ENCODE assay signal across 28 cellular contexts in genomic region chr19:41288898-41289505, GRCh38. TPM values are rescaled to one million over a fixed set of nuclear protein-coding genes. Genes with fewer than 3 reads are reported as not detected.
DNase-seq lines count a peak whose midpoint lies in the region; ATAC-seq, FAIRE-seq and TF ChIP-seq lines count a peak whose summit lies in the region.
"Had no signal": no experiment of that assay in that cellular context is flagged by ENCODE, and none has a peak within 500 bp of the region (broad histone marks: within the 10 kb centered on the region; RNA-seq: fewer than 3 reads in every experiment).

No MANE protein-coding gene starts in this region.

- ATAC-seq in activated CD8-positive, alpha-beta T cell treated with anti-CD3 and anti-CD28 coated beads for 36 hours: no peak
- no peak for ATAC-seq in activated CD8-positive, alpha-beta T cell treated with anti-CD3 and anti-CD28 coated beads, Interleukin-2, amount 10 ng/mL, durations not matched to agents 7 days and 5 days
- ATAC-seq in GM23338 (peak; percentile 59), PC-3 (no peak)
- ATAC-seq in naive thymus-derived CD4-positive, alpha-beta T cell: no peak
- ATAC-seq: activated CD8-positive, alpha-beta memory T cell treated with anti-CD3 and anti-CD28 coated beads, Interleukin-2, amount 10 ng/mL, durations not matched to agents 7 days and 5 days; gastroesophageal sphincter; HepG2; left lung; stimulated activated naive CD8-positive, alpha-beta T cell treated with anti-CD3 and anti-CD28 coated beads, Interleukin-15, amount 100 ng/mL, for 72 hours had no signal

- H3K27ac Mint-ChIP-seq in activated CD8-positive, alpha-beta T cell treated with anti-CD3 and anti-CD28 coated beads for 36 hours: peak overlapping the region; percentile 38
- no peak overlapping the region for H3K27ac Mint-ChIP-seq in activated CD8-positive, alpha-beta T cell treated with anti-CD3 and anti-CD28 coated beads, Interleukin-2, amount 10 ng/mL, durations not matched to agents 7 days and 5 days
- peak overlapping the region; percentile 81 for H3K27ac Mint-ChIP-seq in GM23338
- peak overlapping the region; percentile 62 for H3K27ac Mint-ChIP-seq in astrocyte (ENCODE audit: unreplicated experiment)
- peak overlapping the region in 6 of 9 donors; percentile 8 to 61 (median 48) for H3K27ac Mint-ChIP-seq in naive thymus-derived CD4-positive, alpha-beta T cell
- H3K27ac Mint-ChIP-seq: activated CD8-positive, alpha-beta memory T cell treated with anti-CD3 and anti-CD28 coated beads, Interleukin-2, amount 10 ng/mL, durations not matched to agents 7 days and 5 days; stimulated activated naive CD8-positive, alpha-beta T cell treated with anti-CD3 and anti-CD28 coated beads, Interleukin-15, amount 100 ng/mL, for 72 hours had no signal

- TF ChIP-seq POLR2A in GM12892 (IDR thresholded peaks at IDR 0.05; ENCODE audit: low read depth, low read length): no peak

- no peaks in the 10 kb centered on the region for H3K9me3 Mint-ChIP-seq in activated CD8-positive, alpha-beta T cell treated with anti-CD3 and anti-CD28 coated beads for 36 hours
- no peaks in the 10 kb centered on the region for H3K9me3 Mint-ChIP-seq in activated CD8-positive, alpha-beta T cell treated with anti-CD3 and anti-CD28 coated beads, Interleukin-2, amount 10 ng/mL, durations not matched to agents 7 days and 5 days (ENCODE audit: insufficient read depth)
- no peaks in the 10 kb centered on the region for H3K9me3 Mint-ChIP-seq in GM23338
- no peaks in the 10 kb centered on the region for H3K9me3 Mint-ChIP-seq in astrocyte (ENCODE audit: unreplicated experiment)
- no peaks in the 10 kb centered on the region for H3K9me3 Mint-ChIP-seq in naive thymus-derived CD4-positive, alpha-beta T cell
- H3K9me3 Mint-ChIP-seq: stimulated activated naive CD8-positive, alpha-beta T cell treated with anti-CD3 and anti-CD28 coated beads, Interleukin-15, amount 100 ng/mL, for 72 hours had no signal

- CTCF ChIA-PET in activated CD8-positive, alpha-beta T cell treated with anti-CD3 and anti-CD28 coated beads for 36 hours (lab: Charles Lee): no interaction called here
- CTCF ChIA-PET in activated CD8-positive, alpha-beta T cell treated with anti-CD3 and anti-CD28 coated beads, Interleukin-2, amount 10 ng/mL, durations not matched to agents 7 days and 5 days (lab: Charles Lee): interaction anchor here (1.0 to 3.3 kb wide), 4 partner anchors 9 to 25 kb away, joined by 3 to 18 read pairs (median 6); partner anchors contain the start of gene HNRNPUL1
- CTCF ChIA-PET in naive thymus-derived CD4-positive, alpha-beta T cell (lab: Charles Lee): interaction anchor here (0.6 kb wide), 1 partner anchor 84 kb away, joined by 6 read pairs; no protein-coding TSS in a partner anchor
- CTCF ChIA-PET in PC-3 (lab: Charles Lee): no interaction called here

- peaks cover 59% of the 10 kb centered on the region for H3K36me3 Mint-ChIP-seq in activated CD8-positive, alpha-beta T cell treated with anti-CD3 and anti-CD28 coated beads for 36 hours (ENCODE audit: low read depth)
- peaks cover 72% of the 10 kb centered on the region for H3K36me3 Mint-ChIP-seq in activated CD8-positive, alpha-beta T cell treated with anti-CD3 and anti-CD28 coated beads, Interleukin-2, amount 10 ng/mL, durations not matched to agents 7 days and 5 days (ENCODE audit: low read depth)
- H3K36me3 Mint-ChIP-seq in GM23338 (ENCODE audit: low read depth): peaks cover 97% of the 10 kb centered on the region
- H3K36me3 Mint-ChIP-seq in astrocyte (ENCODE audit: low read depth, unreplicated experiment): peaks cover 16% of the 10 kb centered on the region
- H3K36me3 Mint-ChIP-seq in naive thymus-derived CD4-positive, alpha-beta T cell: peaks cover 0 to 49% (median 15%) of the 10 kb centered on the region in 5 donors

- H3K9me2 ChIP-seq in GM23338 (ENCODE audit: insufficient read depth) (no peaks in the 10 kb centered on the region), PC-3 (replicated peaks; ENCODE audit: low read length) (no peaks in the 10 kb centered on the region)

- POLR2A ChIA-PET in activated CD8-positive, alpha-beta T cell treated with anti-CD3 and anti-CD28 coated beads for 36 hours (lab: Charles Lee): interaction anchor here (0.9 to 2.4 kb wide), 6 partner anchors 12 to 25 kb away, joined by 3 to 7 read pairs (median 4); partner anchors contain the start of gene HNRNPUL1
- POLR2A ChIA-PET in activated CD8-positive, alpha-beta T cell treated with anti-CD3 and anti-CD28 coated beads, Interleukin-2, amount 10 ng/mL, durations not matched to agents 7 days and 5 days (lab: Charles Lee): no interaction called here
- POLR2A ChIA-PET in naive thymus-derived CD4-positive, alpha-beta T cell (lab: Charles Lee): interaction anchor here (0.6 to 4.3 kb wide), 3 partner anchors 12 to 18 kb away, joined by 4 to 32 read pairs (median 6); no protein-coding TSS in a partner anchor
- POLR2A ChIA-PET in PC-3 (lab: Charles Lee; ENCODE audit: unreplicated experiment): no interaction called here

- intact Hi-C loops in activated CD8-positive, alpha-beta T cell treated with anti-CD3 and anti-CD28 coated beads for 36 hours (cut with micrococcal nuclease): no loop called here
- intact Hi-C loops in naive thymus-derived CD4-positive, alpha-beta T cell (cut with micrococcal nuclease): loop anchor here in 1 of 2 donors (1.0 kb wide), 1 partner anchor 19 kb away; no protein-coding TSS in a partner anchor
- intact Hi-C loops in PC-3 (cut with micrococcal nuclease): no loop called here

- H3F3A ChIP-seq in GM23338 (replicated peaks; ENCODE audit: low read depth) (peaks cover 28% of the 10 kb centered on the region), PC-3 (ENCODE audit: low read length, unreplicated experiment) (no peaks in the 10 kb centered on the region)

- TF ChIP-seq CTCF in activated CD8-positive, alpha-beta T cell treated with anti-CD3 and anti-CD28 coated beads for 36 hours (IDR thresholded peaks at IDR 0.05): no peak
- TF ChIP-seq CTCF in GM23338 (conservative IDR thresholded peaks at IDR 0.05; ENCODE audit: low read depth in 2 of 2) (no peak), astrocyte (IDR thresholded peaks at IDR 0.05; ENCODE audit: insufficient read depth, low read depth, low read length) (no peak), PC-3 (conservative IDR thresholded peaks at IDR 0.05; ENCODE audit: low read depth, low read length) (no peak)

- H3K4me1 Mint-ChIP-seq in activated CD8-positive, alpha-beta T cell treated with anti-CD3 and anti-CD28 coated beads for 36 hours (ENCODE audit: low read depth): peaks cover 3% of the 10 kb centered on the region
- H3K4me1 Mint-ChIP-seq in activated CD8-positive, alpha-beta T cell treated with anti-CD3 and anti-CD28 coated beads, Interleukin-2, amount 10 ng/mL, durations not matched to agents 7 days and 5 days (ENCODE audit: low read depth): peaks cover 7% of the 10 kb centered on the region
- H3K4me1 Mint-ChIP-seq in GM23338 (peaks cover 19% of the 10 kb centered on the region), astrocyte (ENCODE audit: low read depth, unreplicated experiment) (peaks cover 3% of the 10 kb centered on the region)
- H3K4me1 Mint-ChIP-seq in naive thymus-derived CD4-positive, alpha-beta T cell: peaks cover 0 to 23% (median 10%) of the 10 kb centered on the region in 7 donors

- FAIRE-seq in astrocyte (lab: Jason Lieb, UNC): no peak
- FAIRE-seq in GM12892 (lab: Jason Lieb, UNC): no peak
- FAIRE-seq: endometrium, HepG2, islet of Langerhans had no signal

- H3K79me2 ChIP-seq in GM23338 (replicated peaks; ENCODE audit: insufficient read depth): peaks cover 39% of the 10 kb centered on the region
- H3K79me2 ChIP-seq in astrocyte (ENCODE audit: insufficient read depth, low read length): peaks cover 34% of the 10 kb centered on the region
- no peaks in the 10 kb centered on the region for H3K79me2 ChIP-seq in PC-3 (ENCODE audit: low read length)

- DNase-seq in activated CD8-positive, alpha-beta T cell treated with anti-CD3 and anti-CD28 coated beads for 36 hours: no peak
- no peak for DNase-seq in activated CD8-positive, alpha-beta T cell treated with anti-CD3 and anti-CD28 coated beads, Interleukin-2, amount 10 ng/mL, durations not matched to agents 7 days and 5 days
- peak; percentile 42 for DNase-seq in GM23338 (ENCODE audit: low spot score)
- no peak for DNase-seq in astrocyte (ENCODE audit: low read depth)
- DNase-seq in naive thymus-derived CD4-positive, alpha-beta T cell: no peak
- no peak for DNase-seq in PC-3
- no peak for DNase-seq in foreskin melanocyte
- DNase-seq in GM12892 (ENCODE audit: insufficient read length): no peak
- DNase-seq: activated CD8-positive, alpha-beta memory T cell treated with anti-CD3 and anti-CD28 coated beads, Interleukin-2, amount 10 ng/mL, durations not matched to agents 7 days and 5 days; activated naive CD4-positive, alpha-beta T cell treated with anti-CD3 and anti-CD28 coated beads, Interleukin-2, amount 50 U/mL, for 16 hours; aorta; caudate nucleus; hypothalamus; Kasumi-1; left lung; mesendoderm; MV-4-11; NCI-H1436 treated with DMSO at 0.1 percent for 48 hours; NCI-H2107; nucleus accumbens; stimulated activated naive CD8-positive, alpha-beta T cell treated with anti-CD3 and anti-CD28 coated beads, Interleukin-15, amount 100 ng/mL, for 72 hours; T-helper 2 cell; tibial artery had no signal

- peak overlapping the region; percentile 41; the same call in 1 of the 2 replicates for H3K27ac ChIP-seq in GM23338 (ENCODE audit: low read depth)
- no peak overlapping the region for H3K27ac ChIP-seq in astrocyte (ENCODE audit: low read depth, low read length)
- H3K27ac ChIP-seq in naive thymus-derived CD4-positive, alpha-beta T cell (ENCODE audit: low read depth, low read length): no peak overlapping the region
- H3K27ac ChIP-seq in PC-3 (ENCODE audit: low read length): no peak overlapping the region
- H3K27ac ChIP-seq: gastroesophageal sphincter, HL-60, left lung, tibial artery had no signal

- H3K9ac ChIP-seq in astrocyte (ENCODE audit: low read length) (no peak overlapping the region), PC-3 (ENCODE audit: low read length) (no peak overlapping the region)

- peaks cover 14% of the 10 kb centered on the region for H3K4me1 ChIP-seq in GM23338 (ENCODE audit: insufficient read depth)
- no peaks in the 10 kb centered on the region for H3K4me1 ChIP-seq in astrocyte (ENCODE audit: insufficient read depth, low read length)
- peaks cover 0 to 5% of the 10 kb centered on the region in 2 donors for H3K4me1 ChIP-seq in naive thymus-derived CD4-positive, alpha-beta T cell (ENCODE audit: control insufficient read depth in 2 of 2, insufficient read depth in 2 of 2, low read length in 2 of 2)
- H3K4me1 ChIP-seq in PC-3 (ENCODE audit: insufficient read depth, low read length): no peaks in the 10 kb centered on the region
- H3K4me1 ChIP-seq: left lung, tibial artery had no signal

- peaks cover 33% of the 10 kb centered on the region for H4K20me1 ChIP-seq in GM23338 (replicated peaks; ENCODE audit: insufficient read depth)
- H4K20me1 ChIP-seq in astrocyte (ENCODE audit: insufficient read depth, low read length): peaks cover 53% of the 10 kb centered on the region
- H4K20me1 ChIP-seq in PC-3 (ENCODE audit: low read length): no peaks in the 10 kb centered on the region; the same call in 1 of the 2 replicates

- H2AFZ ChIP-seq in GM23338 (no peak overlapping the region), astrocyte (ENCODE audit: low read depth, low read length) (no peak overlapping the region), PC-3 (ENCODE audit: low read length) (no peak overlapping the region)

- no peaks in the 10 kb centered on the region for H3K27me3 ChIP-seq in GM23338 (ENCODE audit: insufficient read depth)
- no peaks in the 10 kb centered on the region for H3K27me3 ChIP-seq in astrocyte (ENCODE audit: insufficient read depth, low read length)
- no peaks in the 10 kb centered on the region for H3K27me3 ChIP-seq in naive thymus-derived CD4-positive, alpha-beta T cell (ENCODE audit: control insufficient read depth in 2 of 2, insufficient read depth in 2 of 2, low read length in 2 of 2)
- no peaks in the 10 kb centered on the region for H3K27me3 ChIP-seq in PC-3 (ENCODE audit: low read length)
- H3K27me3 ChIP-seq: gastroesophageal sphincter, left lung, tibial artery had no signal

- H3K36me3 ChIP-seq in GM23338 (ENCODE audit: insufficient read depth) (peaks cover 72% of the 10 kb centered on the region), astrocyte (ENCODE audit: insufficient read depth, low read length) (peaks cover 73% of the 10 kb centered on the region), PC-3 (ENCODE audit: low read depth, low read length) (peaks cover 41% of the 10 kb centered on the region)
- peaks cover 23 to 87% (median 42%) of the 10 kb centered on the region in 3 experiments for H3K36me3 ChIP-seq in naive thymus-derived CD4-positive, alpha-beta T cell (ENCODE audit: control insufficient read depth in 2 of 3, insufficient read depth in 3 of 3, low read length in 3 of 3)

- no peaks in the 10 kb centered on the region for H3K27me3 Mint-ChIP-seq in activated CD8-positive, alpha-beta T cell treated with anti-CD3 and anti-CD28 coated beads for 36 hours
- no peaks in the 10 kb centered on the region for H3K27me3 Mint-ChIP-seq in activated CD8-positive, alpha-beta T cell treated with anti-CD3 and anti-CD28 coated beads, Interleukin-2, amount 10 ng/mL, durations not matched to agents 7 days and 5 days (ENCODE audit: low read depth)
- H3K27me3 Mint-ChIP-seq in GM23338 (ENCODE audit: insufficient read depth, low read depth, poor library complexity): peaks cover 10% of the 10 kb centered on the region
- H3K27me3 Mint-ChIP-seq in astrocyte (ENCODE audit: low read depth, unreplicated experiment): no peaks in the 10 kb centered on the region
- H3K27me3 Mint-ChIP-seq in naive thymus-derived CD4-positive, alpha-beta T cell: no peaks in the 10 kb centered on the region
- H3K27me3 Mint-ChIP-seq: activated CD8-positive, alpha-beta memory T cell treated with anti-CD3 and anti-CD28 coated beads, Interleukin-2, amount 10 ng/mL, durations not matched to agents 7 days and 5 days; stimulated activated naive CD8-positive, alpha-beta T cell treated with anti-CD3 and anti-CD28 coated beads, Interleukin-15, amount 100 ng/mL, for 72 hours had no signal

- BruUV-seq in PC-3 (replicated peaks; lab: Mats Ljungman, UMichigan): no TSS peak

- H3K4me3 ChIP-seq in GM23338: 0 out of 2 replicates have a peak overlapping the region, but pooled peaks have one; percentile 19
- H3K4me3 ChIP-seq in astrocyte (ENCODE audit: insufficient read depth, low read depth, low read length): no peak overlapping the region
- H3K4me3 ChIP-seq in naive thymus-derived CD4-positive, alpha-beta T cell (ENCODE audit: low read length): no peak overlapping the region
- H3K4me3 ChIP-seq in PC-3 (ENCODE audit: low read length): no peak overlapping the region
- H3K4me3 ChIP-seq: gastroesophageal sphincter, left lung, tibial artery had no signal

- H3K4me2 ChIP-seq in GM23338 (peak overlapping the region; percentile 56), astrocyte (ENCODE audit: low read length) (no peak overlapping the region), PC-3 (ENCODE audit: low read length) (no peak overlapping the region)

- H3K9me3 ChIP-seq in astrocyte (ENCODE audit: insufficient read depth, low read depth, low read length) (no peaks in the 10 kb centered on the region), PC-3 (ENCODE audit: low read length) (no peaks in the 10 kb centered on the region)
- no peaks in the 10 kb centered on the region for H3K9me3 ChIP-seq in naive thymus-derived CD4-positive, alpha-beta T cell (ENCODE audit: control insufficient read depth in 2 of 3, low read length in 3 of 3)
- H3K9me3 ChIP-seq: gastroesophageal sphincter, left lung, tibial artery had no signal

- H3K4me3 Mint-ChIP-seq in activated CD8-positive, alpha-beta T cell treated with anti-CD3 and anti-CD28 coated beads for 36 hours: no peak overlapping the region
- no peak overlapping the region for H3K4me3 Mint-ChIP-seq in activated CD8-positive, alpha-beta T cell treated with anti-CD3 and anti-CD28 coated beads, Interleukin-2, amount 10 ng/mL, durations not matched to agents 7 days and 5 days
- H3K4me3 Mint-ChIP-seq in GM23338 (peak overlapping the region; percentile 30), astrocyte (ENCODE audit: unreplicated experiment) (no peak overlapping the region)
- H3K4me3 Mint-ChIP-seq in naive thymus-derived CD4-positive, alpha-beta T cell: no peak overlapping the region
- H3K4me3 Mint-ChIP-seq: activated CD8-positive, alpha-beta memory T cell treated with anti-CD3 and anti-CD28 coated beads, Interleukin-2, amount 10 ng/mL, durations not matched to agents 7 days and 5 days; stimulated activated naive CD8-positive, alpha-beta T cell treated with anti-CD3 and anti-CD28 coated beads, Interleukin-15, amount 100 ng/mL, for 72 hours had no signal

RNA-seq across cellular contexts. Expression of gene CCDC97, which starts 21.0 kb away (rescaled TPM):
- 10 to 100 TPM; 15.9 to 20.4 TPM for total RNA-seq in activated CD8-positive, alpha-beta T cell treated with anti-CD3 and anti-CD28 coated beads for 36 hours
- 10 to 100 TPM; 33.5 to 36.1 TPM for total RNA-seq in activated CD8-positive, alpha-beta T cell treated with anti-CD3 and anti-CD28 coated beads, Interleukin-2, amount 10 ng/mL, durations not matched to agents 7 days and 5 days
- total RNA-seq in GM23338 (2014; rRNA removed; shearing (Covaris generic)): 8.0 and 9.7 TPM in 2 replicates
- polyA plus RNA-seq in GM23338 (2016; fragmentation: Nextera tagmentation; extraction: Ambion mirVana): 8.2 and 11.0 TPM in 2 replicates
- total RNA-seq in astrocyte (15.2 and 18.1 TPM in 2 replicates), PC-3 (2014; rRNA removed) (18.3 and 18.4 TPM in 2 replicates)
- 10 to 100 TPM; 35.9 to 56.5 (median 49.1) TPM for total RNA-seq in naive thymus-derived CD4-positive, alpha-beta T cell
- polyA plus RNA-seq in naive thymus-derived CD4-positive, alpha-beta T cell: 10 to 100 TPM; 22.3 to 27.6 TPM
- 12.6 TPM for polyA plus RNA-seq in GM12892 (2012; ENCODE audit: missing spikeins)

RNA-seq across cellular contexts. Expression of gene HNRNPUL1, which starts 24.8 kb away (rescaled TPM):
- total RNA-seq in activated CD8-positive, alpha-beta T cell treated with anti-CD3 and anti-CD28 coated beads for 36 hours: 100 to 1,000 TPM; 257 to 259 TPM
- total RNA-seq in activated CD8-positive, alpha-beta T cell treated with anti-CD3 and anti-CD28 coated beads, Interleukin-2, amount 10 ng/mL, durations not matched to agents 7 days and 5 days: 100 to 1,000 TPM; 332 to 340 TPM
- 166 and 204 TPM in 2 replicates for total RNA-seq in GM23338 (2014; rRNA removed; shearing (Covaris generic))
- polyA plus RNA-seq in GM23338 (2016; fragmentation: Nextera tagmentation; extraction: Ambion mirVana): 204 and 207 TPM in 2 replicates
- total RNA-seq in astrocyte: 164 and 174 TPM in 2 replicates
- total RNA-seq in naive thymus-derived CD4-positive, alpha-beta T cell: 100 to 1,000 TPM; 253 to 319 (median 280) TPM
- 10 to 100 TPM; 51.4 to 81.6 TPM for polyA plus RNA-seq in naive thymus-derived CD4-positive, alpha-beta T cell
- 158 and 198 TPM in 2 replicates for total RNA-seq in PC-3 (2014; rRNA removed)
- 128 TPM for polyA plus RNA-seq in GM12892 (2012; ENCODE audit: missing spikeins)

Comparison
In these comparisons a context has a peak if more than half of its experiments do, and no peak if none do; other contexts are left out.
1. CTCF ChIA-PET loops: an anchor here in activated CD8-positive, alpha-beta T cell treated with anti-CD3 and anti-CD28 coated beads, Interleukin-2, amount 10 ng/mL, durations not matched to agents 7 days and 5 days (1.0 to 3.3 kb wide) and naive thymus-derived CD4-positive, alpha-beta T cell (0.6 kb wide); none called in activated CD8-positive, alpha-beta T cell treated with anti-CD3 and anti-CD28 coated beads for 36 hours and PC-3.
2. POLR2A ChIA-PET loops: an anchor here in activated CD8-positive, alpha-beta T cell treated with anti-CD3 and anti-CD28 coated beads for 36 hours (0.9 to 2.4 kb wide) and naive thymus-derived CD4-positive, alpha-beta T cell (0.6 to 4.3 kb wide); none called in activated CD8-positive, alpha-beta T cell treated with anti-CD3 and anti-CD28 coated beads, Interleukin-2, amount 10 ng/mL, durations not matched to agents 7 days and 5 days and PC-3.